Comparison of ENCODE assay signal across 23 cellular contexts in genomic region chr13:33845572-33846305, GRCh38. TPM values are rescaled to one million over a fixed set of nuclear protein-coding genes. Genes with fewer than 3 reads are reported as not detected.
DNase-seq lines count a peak whose midpoint lies in the region; ATAC-seq, FAIRE-seq and TF ChIP-seq lines count a peak whose summit lies in the region.
"Had no signal": no experiment of that assay in that cellular context is flagged by ENCODE, and none has a peak within 500 bp of the region (broad histone marks: within the 10 kb centered on the region; RNA-seq: fewer than 3 reads in every experiment).

No MANE protein-coding gene starts in this region.

- H3K27ac ChIP-seq in Karpas-422 (ENCODE audit: low read length): peak overlapping the region; percentile 96
- H3K27ac ChIP-seq in GM12878 (ENCODE audit: control insufficient read depth, insufficient read depth): no peak overlapping the region
- H3K27ac ChIP-seq in mesodermal cell (ENCODE audit: low read depth, low read length, severe bottlenecking): peak overlapping the region; percentile 11
- H3K27ac ChIP-seq: HL-60, SK-N-MC had no signal

- H3K36me3 ChIP-seq in Karpas-422 (ENCODE audit: insufficient read depth, low read length) (peaks cover 86% of the 10 kb centered on the region), GM12878 (ENCODE audit: control insufficient read depth in 2 of 2, insufficient read depth in 2 of 2, low read length in 1 of 2) (peaks cover 0 to 17% of the 10 kb centered on the region in 2 experiments), mesodermal cell (ENCODE audit: control insufficient read depth, insufficient read depth, low read length) (peaks cover 24% of the 10 kb centered on the region)

- H2AFZ ChIP-seq in Karpas-422 (ENCODE audit: low read length) (no peak overlapping the region), GM12878 (ENCODE audit: control insufficient read depth, low read depth, low read length) (no peak overlapping the region)

- H3K4me3 ChIP-seq in Karpas-422 (ENCODE audit: low read length) (no peak overlapping the region), GM12878 (no peak overlapping the region), mesodermal cell (ENCODE audit: extremely low read depth, insufficient read depth, low read length, poor library complexity, severe bottlenecking) (no peak overlapping the region)
- H3K4me3 ChIP-seq: SK-N-MC had no signal

- no TSS peak for BruUV-seq in GM12878 (replicated peaks; lab: Mats Ljungman, UMichigan)

- H4K20me1 ChIP-seq in Karpas-422 (ENCODE audit: insufficient read depth, low read depth, low read length) (no peaks in the 10 kb centered on the region), GM12878 (ENCODE audit: control insufficient read depth, insufficient read depth) (no peaks in the 10 kb centered on the region)

- no peak for TF ChIP-seq CTCF in GM12878 (IDR thresholded peaks at IDR 0.05 in 2 of 3, conservative IDR thresholded peaks at IDR 0.05 in 1 of 3; ENCODE audit: control insufficient read depth in 2 of 3, extremely low read depth in 1 of 3, insufficient read depth in 1 of 3, low read depth in 3 of 3, low read length in 3 of 3)

- ATAC-seq in GM12878: peak; percentile 12; the same call in 2 of the 3 replicates
- ATAC-seq in esophagus mucosa: no peak

- H3K4me1 ChIP-seq in Karpas-422 (ENCODE audit: low read length): peaks cover 98% of the 10 kb centered on the region
- H3K4me1 ChIP-seq in GM12878 (ENCODE audit: control insufficient read depth, insufficient read depth, low read length): 0 out of 2 replicates have a peak, but pooled peaks cover 3% of the 10 kb centered on the region
- H3K4me1 ChIP-seq in mesodermal cell (ENCODE audit: control insufficient read depth, insufficient read depth, low read length, poor library complexity, severe bottlenecking): no peaks in the 10 kb centered on the region

- DNase-seq in GM12892 (ENCODE audit: insufficient read length): no peak
- no peak for DNase-seq in Karpas-422
- DNase-seq in GM12878 (ENCODE audit: low read depth, low spot score): no peak
- DNase-seq in head of caudate nucleus: no peak
- no peak for DNase-seq in COLO668 (lab: John Stamatoyannopoulos, UW; ENCODE audit: unreplicated experiment)
- DNase-seq in dedifferentiated amniotic fluid mesenchymal stem cell (ENCODE audit: extremely low spot score): no peak
- DNase-seq: ACHN; COR-L47; GF-D8; HFFc6; IMR-90; Kasumi-1; NCI-H1092 treated with DMSO at 0.1 percent for 48 hours; NCI-H1694; NCI-H510A; NCI-H748 treated with DMSO at 0.1 percent for 48 hours; NK-92 treated with Interleukin-12 subunit alpha and Interleukin-12 subunit beta, amount 100 ng/mL, for 24 hours; SHP77 had no signal

- CTCF ChIA-PET in GM12878 (lab: Yijun Ruan, JAX): no interaction called here

- SMC1A ChIA-PET in GM12878 (lab: Charles Lee; ENCODE audit: uncharacterized antibody, unreplicated experiment): no interaction called here

- no peaks in the 10 kb centered on the region for H3K9me3 ChIP-seq in Karpas-422 (ENCODE audit: low read length)
- H3K9me3 ChIP-seq in GM12878 (replicated peaks; ENCODE audit: control insufficient read depth, insufficient read depth, low read length): no peaks in the 10 kb centered on the region
- H3K9me3 ChIP-seq in mesodermal cell (ENCODE audit: control insufficient read depth, low read length): no peaks in the 10 kb centered on the region

- TF ChIP-seq POLR2A in GM12892 (IDR thresholded peaks at IDR 0.05; ENCODE audit: low read depth, low read length) (no peak), GM12878 (IDR thresholded peaks at IDR 0.05; ENCODE audit: low read depth, low read length) (no peak)

- RAD21 ChIA-PET in GM12878 (lab: Charles Lee; ENCODE audit: unreplicated experiment): no interaction called here

- no peaks in the 10 kb centered on the region for H3K9me2 ChIP-seq in Karpas-422 (replicated peaks; ENCODE audit: insufficient read depth, low read length)

- H3K27me3 ChIP-seq in Karpas-422 (ENCODE audit: low read length): no peaks in the 10 kb centered on the region
- no peaks in the 10 kb centered on the region for H3K27me3 ChIP-seq in GM12878 (replicated peaks in 1 of 2; ENCODE audit: control insufficient read depth in 2 of 2, insufficient read depth in 2 of 2, low read length in 1 of 2)

- POLR2A ChIA-PET in GM12878 (lab: Charles Lee): no interaction called here

- no peak overlapping the region for H3K4me2 ChIP-seq in Karpas-422 (ENCODE audit: low read depth, low read length, poor library complexity, severe bottlenecking)
- no peak overlapping the region for H3K4me2 ChIP-seq in GM12878 (ENCODE audit: control insufficient read depth, insufficient read depth)

- peak; percentile 5 for FAIRE-seq in GM12892 (lab: Jason Lieb, UNC)
- no peak for FAIRE-seq in GM12878 (lab: Jason Lieb, UNC)
- FAIRE-seq: H54 had no signal

- TF ChIP-seq RAD21 in GM12878 (IDR thresholded peaks at IDR 0.05; ENCODE audit: insufficient read depth, low read depth, low read length): no peak

- intact Hi-C loops in GM12878 (cut with micrococcal nuclease; ENCODE audit: unreplicated experiment): no loop called here
- intact Hi-C loops in head of caudate nucleus (cut with DNase I): no loop called here

- in situ Hi-C loops in GM12878 (cut with MboI): no loop called here

- H3K9ac ChIP-seq in Karpas-422 (ENCODE audit: low read length) (no peak overlapping the region), GM12878 (ENCODE audit: control insufficient read depth, insufficient read depth, low read length) (no peak overlapping the region)

- no peak for TF ChIP-seq EP300 in GM12878 (IDR thresholded peaks at IDR 0.05; ENCODE audit: borderline replicate concordance in 1 of 2, control insufficient read depth in 1 of 2, low read depth in 2 of 2, low read length in 2 of 2)

- peaks cover 29% of the 10 kb centered on the region for H3K79me2 ChIP-seq in Karpas-422 (ENCODE audit: low read length)
- H3K79me2 ChIP-seq in GM12878 (ENCODE audit: control insufficient read depth, insufficient read depth, low read length): no peaks in the 10 kb centered on the region

TF ChIP-seq in GM12878, 131 proteins besides CTCF, POLR2A, EP300 and RAD21:
- TF ChIP-seq SREBF2 (IDR thresholded peaks at IDR 0.05; ENCODE audit: low read length) (no peak), POU2F2 (IDR thresholded peaks at IDR 0.05; ENCODE audit: borderline replicate concordance, low read depth, low read length) (no peak), MYC (IDR thresholded peaks at IDR 0.05; ENCODE audit: insufficient read depth, insufficient read length, insufficient replicate concordance, low read length, severe bottlenecking) (no peak), BHLHE40 (IDR thresholded peaks at IDR 0.05; ENCODE audit: borderline replicate concordance in 1 of 2, low read depth in 2 of 2, low read length in 1 of 2) (no peak), E2F8 (IDR thresholded peaks at IDR 0.05; ENCODE audit: low read depth, partially characterized antibody) (no peak), NR2C2 (IDR thresholded peaks at IDR 0.05; ENCODE audit: borderline replicate concordance, control insufficient read depth, insufficient read length, low read depth) (no peak), SP1 (IDR thresholded peaks at IDR 0.05; ENCODE audit: low read depth, low read length) (no peak), ETV6 (conservative IDR thresholded peaks at IDR 0.05 in 1 of 2, IDR thresholded peaks at IDR 0.05 in 1 of 2; ENCODE audit: borderline replicate concordance in 1 of 2, low read depth in 1 of 2) (no peak), PAX8 (IDR thresholded peaks at IDR 0.05) (no peak)

RNA-seq across cellular contexts. Expression of gene RFC3, which starts 27.8 kb away (rescaled TPM):
- polyA plus RNA-seq in GM12892 (2012; ENCODE audit: missing spikeins): 35.4 TPM
- total RNA-seq in Karpas-422 (2014; rRNA removed; shearing (Covaris generic); ENCODE audit: low replicate concordance): 144 and 321 TPM in 2 replicates
- total RNA-seq in GM12878 (2013; cell fraction: nucleolus; rRNA removed): 176 and 178 TPM in 2 replicates
- total RNA-seq in GM12878 (2014; rRNA removed): 57.6 and 63.9 TPM in 2 replicates
- total RNA-seq in GM12878 (2014; rRNA removed; fragmentation: Illumina TruSeq; extraction: Trizol): 69.7 and 73.7 TPM in 2 replicates
- 58.8 and 62.6 TPM in 2 replicates for total RNA-seq in GM12878 (2021)
- 17.8 TPM for polyA plus RNA-seq in GM12878 (2011; ENCODE audit: low read depth)
- 69.9 and 97.1 TPM in 2 replicates for polyA plus RNA-seq in GM12878 (2011; rRNA removed)
- 30.3 and 34.6 TPM in 2 replicates for polyA plus RNA-seq in GM12878 (2011; cell fraction: cytosol; rRNA removed)
- 51.6 and 62.2 TPM in 2 replicates for polyA plus RNA-seq in GM12878 (2011; cell fraction: nucleus; rRNA removed)
- polyA plus RNA-seq in GM12878 (2012): 22.6 and 27.4 TPM in 2 replicates
- polyA plus RNA-seq in GM12878 (2014; fragmentation: Illumina TruSeq; extraction: Trizol): 89.5 and 108 TPM in 2 replicates
- polyA plus RNA-seq in GM12878 (2014; fragmentation: Nextera tagmentation; extraction: Ambion mirVana): 10 to 100 TPM; 88.9 to 95.9 TPM
- 51.3 and 59.1 TPM in 2 replicates for polyA plus RNA-seq in GM12878 (2014; rRNA removed)
- 10 to 100 TPM; 95.7 to 98.9 TPM for polyA plus RNA-seq in GM12878 (2016; fragmentation: Nextera tagmentation; extraction: Ambion mirVana)
- polyA minus RNA-seq in GM12878 (2011; rRNA and poly(A)+ RNA removed): 40.8 and 56.7 TPM in 2 replicates
- 15.4 and 19.1 TPM in 2 replicates for polyA minus RNA-seq in GM12878 (2011; cell fraction: cytosol; rRNA and poly(A)+ RNA removed)
- 111 and 156 TPM in 2 replicates for polyA minus RNA-seq in GM12878 (2011; cell fraction: nucleus; rRNA and poly(A)+ RNA removed)
- polyA plus RNA-seq in mesodermal cell (2013, experiment 1 of 2): 20.0 TPM
- polyA plus RNA-seq in mesodermal cell (2013, experiment 2 of 2): 22.3 TPM
- 7.5 TPM for total RNA-seq in esophagus mucosa
